1 cellular context compared by ENCODE assay signal in the genomic region with DNA sequence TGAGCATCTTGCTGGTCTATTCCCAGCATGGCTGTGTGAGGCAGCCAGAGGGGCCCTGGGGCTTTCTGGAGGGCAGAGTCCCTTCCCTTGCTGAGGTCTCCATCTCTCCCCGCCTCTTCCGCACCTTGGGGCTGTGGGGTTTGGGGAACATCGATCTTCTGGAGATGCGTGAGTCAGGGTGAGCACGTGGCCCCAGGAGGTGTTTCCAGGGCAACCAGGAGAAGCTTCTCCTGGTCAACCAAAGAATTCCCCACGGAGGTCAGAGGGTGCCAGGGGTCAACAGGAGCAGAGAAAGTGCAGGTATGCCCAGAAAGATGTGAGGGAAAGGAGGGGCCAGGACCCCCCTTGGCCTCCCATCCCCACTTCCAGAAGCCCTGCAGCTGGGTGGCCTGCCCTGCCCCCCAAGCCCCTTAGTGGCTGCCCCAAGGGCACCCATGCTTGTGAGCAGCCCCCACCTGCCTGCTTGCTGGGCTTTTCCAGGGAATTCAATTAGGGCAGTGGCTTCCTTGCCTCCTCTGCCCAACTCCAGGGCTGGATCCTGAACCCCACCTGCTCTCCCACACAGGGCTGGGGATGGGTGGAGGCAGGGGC.
A peak's percentile ranks its signal among the peaks of the same experiment; 100 is the strongest.
TF ChIP-seq lines count a peak whose summit lies in the region.

No MANE protein-coding gene starts in this region.

TF ChIP-seq in IMR-90, 13 proteins besides CTCF, POLR2A, EP300 and RAD21:
- TF ChIP-seq, protein P1, sequence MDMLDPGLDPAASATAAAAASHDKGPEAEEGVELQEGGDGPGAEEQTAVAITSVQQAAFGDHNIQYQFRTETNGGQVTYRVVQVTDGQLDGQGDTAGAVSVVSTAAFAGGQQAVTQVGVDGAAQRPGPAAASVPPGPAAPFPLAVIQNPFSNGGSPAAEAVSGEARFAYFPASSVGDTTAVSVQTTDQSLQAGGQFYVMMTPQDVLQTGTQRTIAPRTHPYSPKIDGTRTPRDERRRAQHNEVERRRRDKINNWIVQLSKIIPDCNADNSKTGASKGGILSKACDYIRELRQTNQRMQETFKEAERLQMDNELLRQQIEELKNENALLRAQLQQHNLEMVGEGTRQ (IDR thresholded peaks at IDR 0.05; ENCODE audit: low read depth, low read length), result 0 out of 2 replicates have a peak, but pooled peaks have one; percentile 17
- no peak for TF ChIP-seq BHLHE40 (IDR thresholded peaks at IDR 0.05; ENCODE audit: low read depth, low read length)
